ENCODE assay signal across 8 cellular contexts in genomic region chr15:76340198-76340801, GRCh38. TPM values are rescaled to one million over a fixed set of nuclear protein-coding genes. Genes with fewer than 3 reads are reported as not detected.
DNase-seq lines count a peak whose midpoint lies in the region; ATAC-seq and TF ChIP-seq lines count a peak whose summit lies in the region.

No MANE protein-coding gene starts in this region.

- CTCF ChIA-PET in naive thymus-derived CD4-positive, alpha-beta T cell (lab: Charles Lee), result no interaction called here

- WGBS in thyroid gland, 2 donors, result 1 to 16% methylated on average over 16 to 22 of the region's 53 CpGs

- H3K4me1 ChIP-seq in naive thymus-derived CD4-positive, alpha-beta T cell (ENCODE audit: control insufficient read depth in 2 of 2, insufficient read depth in 2 of 2, low read length in 2 of 2), result peaks cover 39 to 62% of the 10 kb centered on the region in 2 donors
- H3K4me1 ChIP-seq in thyroid gland, result peaks cover 28 to 66% of the 10 kb centered on the region in 2 donors

- POLR2A ChIA-PET in naive thymus-derived CD4-positive, alpha-beta T cell (lab: Charles Lee), result no interaction called here

- in situ Hi-C loops in G401 (cut with HindIII; ENCODE audit: low sequenced_read_pairs), result no loop called here

- no peak for ATAC-seq in naive thymus-derived CD4-positive, alpha-beta T cell
- no peak for ATAC-seq in GM21529 (IDR thresholded peaks at IDR 0.05; ENCODE audit: unreplicated experiment)
- ATAC-seq in HG02642 (IDR thresholded peaks at IDR 0.05; ENCODE audit: poor library complexity, unreplicated experiment), result no peak

- intact Hi-C loops in dorsolateral prefrontal cortex (cut with DNase I) (no loop called here), thyroid gland (cut with DNase I) (no loop called here)
- intact Hi-C loops in naive thymus-derived CD4-positive, alpha-beta T cell (cut with micrococcal nuclease), result loop anchor here (2.0 to 10.0 kb wide), 3 partner anchors 29 to 275 kb away; partner anchors contain the start of gene ETFA (in 1 of the 2)

- H3K27ac ChIP-seq in dorsolateral prefrontal cortex, result no peak overlapping the region
- H3K27ac ChIP-seq in naive thymus-derived CD4-positive, alpha-beta T cell (ENCODE audit: low read depth, low read length), result no peak overlapping the region
- H3K27ac ChIP-seq in thyroid gland, result no peak overlapping the region

- H3K27me3 Mint-ChIP-seq in naive thymus-derived CD4-positive, alpha-beta T cell, result peaks cover 76 to 86% (median 82%) of the 10 kb centered on the region in 5 donors

- no peaks in the 10 kb centered on the region for H3K36me3 ChIP-seq in naive thymus-derived CD4-positive, alpha-beta T cell (ENCODE audit: control insufficient read depth in 2 of 3, insufficient read depth in 3 of 3, low read length in 3 of 3)
- no peaks in the 10 kb centered on the region for H3K36me3 ChIP-seq in thyroid gland

- peaks cover 0 to 12% (median 1%) of the 10 kb centered on the region in 11 donors for H3K9me3 Mint-ChIP-seq in naive thymus-derived CD4-positive, alpha-beta T cell

- peak overlapping the region; percentile 85 to 93 (median 89) for H3K4me3 Mint-ChIP-seq in naive thymus-derived CD4-positive, alpha-beta T cell

- H3K36me3 Mint-ChIP-seq in naive thymus-derived CD4-positive, alpha-beta T cell, result peaks cover 0 to 19% (median 0%) of the 10 kb centered on the region in 5 donors

- H3K4me3 ChIP-seq in dorsolateral prefrontal cortex, result peak overlapping the region in 58 of 59 donors; percentile 17 to 69 (median 45)
- H3K4me3 ChIP-seq in naive thymus-derived CD4-positive, alpha-beta T cell (ENCODE audit: low read length), result peak overlapping the region; percentile 56
- H3K4me3 ChIP-seq in thyroid gland (replicated peaks in 1 of 3), result peak overlapping the region in 1 of 3 donors; percentile 14

- TF ChIP-seq CTCF in dorsolateral prefrontal cortex (IDR thresholded peaks at IDR 0.05 in 54 of 56, conservative IDR thresholded peaks at IDR 0.05 in 2 of 56; ENCODE audit: low read depth in 1 of 56, partially characterized antibody in 56 of 56) (no peak), thyroid gland (IDR thresholded peaks at IDR 0.05) (no peak)

- H3K27ac Mint-ChIP-seq in naive thymus-derived CD4-positive, alpha-beta T cell, result peak overlapping the region in 1 of 9 donors; percentile 66

- no peak for TF ChIP-seq POLR2A in thyroid gland (IDR thresholded peaks at IDR 0.05)

- peaks cover 43 to 75% (median 65%) of the 10 kb centered on the region in 7 donors for H3K4me1 Mint-ChIP-seq in naive thymus-derived CD4-positive, alpha-beta T cell

- DNase-seq in G401 (ENCODE audit: low spot score) (peak; percentile 9), NCI-H345 treated with DMSO at 0.1 percent for 48 hours (lab: John Stamatoyannopoulos, UW; ENCODE audit: unreplicated experiment) (peak; percentile 9), dorsolateral prefrontal cortex (no peak), occipital lobe (lab: John Stamatoyannopoulos, UW) (no peak), thyroid gland (no peak)
- DNase-seq in naive thymus-derived CD4-positive, alpha-beta T cell, result peak in 5 of 9 donors; percentile 21 to 40 (median 30)

- no peaks in the 10 kb centered on the region for H3K9me3 ChIP-seq in naive thymus-derived CD4-positive, alpha-beta T cell (ENCODE audit: control insufficient read depth in 2 of 3, low read length in 3 of 3)
- H3K9me3 ChIP-seq in thyroid gland, result no peaks in the 10 kb centered on the region

- H3K27me3 ChIP-seq in dorsolateral prefrontal cortex (peaks cover 12 to 100% (median 100%) of the 10 kb centered on the region in 45 donors), thyroid gland (peaks cover 93% of the 10 kb centered on the region)
- peaks cover 32 to 69% of the 10 kb centered on the region in 2 donors for H3K27me3 ChIP-seq in naive thymus-derived CD4-positive, alpha-beta T cell (ENCODE audit: control insufficient read depth in 2 of 2, insufficient read depth in 2 of 2, low read length in 2 of 2)

RNA-seq across cellular contexts. Expression of gene ISL2, which starts 3.7 kb away (rescaled TPM):
- total RNA-seq in G401 (2014; rRNA removed; shearing (Covaris generic)), result 0.44 TPM in 1 of 2 replicates, not detected in the other
- total RNA-seq in dorsolateral prefrontal cortex, result 1 to 10 TPM in 2 of 120 experiments, under 1 TPM in 35, not detected in 83; 0.29 to 1.3 (median 0.46) TPM
- total RNA-seq in naive thymus-derived CD4-positive, alpha-beta T cell, result under 1 TPM in 3 of 5 experiments, not detected in 2; 0.21 to 0.51 (median 0.27) TPM
- polyA plus RNA-seq in naive thymus-derived CD4-positive, alpha-beta T cell, result not detected
- total RNA-seq in occipital lobe, result not detected
- not detected for total RNA-seq in thyroid gland

RNA-seq across cellular contexts. Expression of gene ETFA, which starts 29.0 kb away (rescaled TPM):
- 234 and 273 TPM in 2 replicates for total RNA-seq in G401 (2014; rRNA removed; shearing (Covaris generic))
- total RNA-seq in dorsolateral prefrontal cortex (100 to 1,000 TPM in 4 of 120 experiments, 10 to 100 TPM in 116; 50.8 to 118 (median 77.6) TPM), occipital lobe (66.3 TPM), thyroid gland (10 to 100 TPM; 62.7 to 88.4 (median 75.9) TPM)
- total RNA-seq in naive thymus-derived CD4-positive, alpha-beta T cell, result 100 to 1,000 TPM in 1 of 5 experiments, 10 to 100 TPM in 4; 38.3 to 102 (median 47.8) TPM
- 100 to 1,000 TPM in 1 of 2 donors, 10 to 100 TPM in 1; 99.1 to 109 TPM for polyA plus RNA-seq in naive thymus-derived CD4-positive, alpha-beta T cell

Comparison
In these comparisons a context has a peak if more than half of its experiments do, and no peak if none do; other contexts are left out.
1. DNase-seq: peak in G401 (single experiment), NCI-H345 treated with DMSO at 0.1 percent for 48 hours (single experiment) and naive thymus-derived CD4-positive, alpha-beta T cell (5 of 9); none in dorsolateral prefrontal cortex (0 of 10), occipital lobe (single experiment) and thyroid gland (0 of 2).
2. intact Hi-C loops: an anchor here in naive thymus-derived CD4-positive, alpha-beta T cell (2.0 to 10.0 kb wide); none called in dorsolateral prefrontal cortex and thyroid gland.